ENCODE assay signal across 14 cellular contexts in the genomic region with DNA sequence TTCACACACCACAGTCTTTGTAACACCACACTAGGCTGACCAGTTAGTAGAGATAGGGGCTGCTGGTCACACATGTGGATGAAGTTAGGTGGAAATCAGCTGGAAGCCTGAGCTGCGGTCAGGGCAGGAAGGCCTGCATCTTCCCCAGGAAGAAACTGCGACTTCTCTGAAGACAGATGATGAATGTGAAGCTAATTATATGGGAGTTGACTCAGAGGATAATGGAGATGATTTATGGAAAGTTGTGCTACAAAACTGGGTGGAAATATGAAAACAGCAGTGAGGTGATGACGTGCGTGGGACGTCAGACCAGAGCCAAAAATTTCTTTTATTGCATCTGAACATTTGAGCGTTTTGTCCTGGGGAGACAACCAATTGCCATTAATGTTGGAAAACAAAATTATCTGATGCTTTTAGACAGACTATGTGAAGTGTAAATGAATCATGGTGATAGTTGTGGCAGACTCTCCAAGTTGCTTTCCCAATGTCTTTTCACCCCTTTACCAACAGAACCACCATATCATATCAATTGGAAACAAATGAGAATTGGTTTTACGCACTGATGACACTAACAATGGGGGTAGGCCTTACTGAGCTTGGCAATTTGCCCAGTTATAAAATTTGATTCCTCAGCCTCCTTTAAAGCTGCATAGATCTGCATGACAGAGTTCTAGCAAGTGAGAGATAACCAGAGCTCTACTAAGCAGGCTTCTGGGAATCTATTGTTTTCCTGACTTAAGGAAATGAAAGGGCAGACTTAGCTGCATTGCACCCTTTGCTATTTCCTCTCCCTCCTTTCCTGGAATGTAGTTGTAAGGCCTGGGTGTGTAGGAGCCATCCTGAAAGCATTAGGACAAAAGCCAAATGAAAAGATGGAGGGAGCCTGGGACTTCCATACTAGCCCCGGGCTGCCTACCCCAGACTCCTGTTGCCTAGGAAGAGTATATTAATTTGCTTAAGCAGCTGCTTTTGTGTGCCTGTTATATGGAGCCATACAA.
DNase-seq lines count a peak whose midpoint lies in the region; ATAC-seq, FAIRE-seq and TF ChIP-seq lines count a peak whose summit lies in the region.
"Had no signal": no experiment of that assay in that cellular context is flagged by ENCODE, and none has a peak within 500 bp of the region (broad histone marks: within the 10 kb centered on the region; RNA-seq: fewer than 3 reads in every experiment).

No MANE protein-coding gene starts in this region.

- H3K36me3 ChIP-seq in HepG2 (replicated peaks in 1 of 2; ENCODE audit: control insufficient read depth in 1 of 2, insufficient read depth in 2 of 2, low read length in 2 of 2) (no peaks in the 10 kb centered on the region), colonic mucosa (no peaks in the 10 kb centered on the region)
- H3K36me3 ChIP-seq: Peyer's patch, thyroid gland had no signal

- no peaks in the 10 kb centered on the region for H4K20me1 ChIP-seq in HepG2 (ENCODE audit: insufficient read depth, low read length)

- intact Hi-C loops in HepG2 (cut with micrococcal nuclease; ENCODE audit: unreplicated experiment), result no loop called here
- intact Hi-C loops in colonic mucosa (cut with DNase I), result no loop called here

- H3K27me3 ChIP-seq in HepG2 (ENCODE audit: control insufficient read depth in 1 of 2, insufficient read depth in 2 of 2, low read length in 2 of 2), result no peaks in the 10 kb centered on the region
- no peaks in the 10 kb centered on the region for H3K27me3 ChIP-seq in colonic mucosa
- H3K27me3 ChIP-seq: thyroid gland had no signal

- no peak overlapping the region for H3K4me2 ChIP-seq in HepG2 (ENCODE audit: low read depth, low read length)

- H2AFZ ChIP-seq in HepG2 (ENCODE audit: low read length), result no peak overlapping the region

- no peak overlapping the region for H3K27ac ChIP-seq in HepG2 (ENCODE audit: extremely low read length, insufficient read depth, low read length)
- H3K27ac ChIP-seq in colonic mucosa, result no peak overlapping the region
- H3K27ac ChIP-seq: Peyer's patch, thyroid gland had no signal

- BruUV-seq in HepG2 (replicated peaks; lab: Mats Ljungman, UMichigan), result no TSS peak

- H3K4me3 ChIP-seq in astrocyte of the spinal cord (ENCODE audit: low read depth, low read length) (no peak overlapping the region), HepG2 (replicated peaks in 1 of 3; ENCODE audit: insufficient read depth in 1 of 3, low read depth in 2 of 3, low read length in 3 of 3) (no peak overlapping the region), colonic mucosa (no peak overlapping the region)
- H3K4me3 ChIP-seq: Peyer's patch, thyroid gland had no signal

- WGBS in HepG2 (ENCODE audit: low lambda C conversion rate), result 10% methylated on average over 8 of the region's 8 CpGs

- H3K79me2 ChIP-seq in HepG2 (ENCODE audit: insufficient read depth, low read length), result no peaks in the 10 kb centered on the region

- in situ Hi-C loops in astrocyte of the spinal cord (cut with HindIII; ENCODE audit: low sequenced_read_pairs) (no loop called here), HepG2 (cut with HindIII; ENCODE audit: extremely low pct_ligation_motif_present, low pct_unique_long_range_greater_than_20kb) (no loop called here)

- POLR2A ChIA-PET in HepG2 (lab: Yijun Ruan, JAX), result no interaction called here

- no peak for ATAC-seq in HepG2
- ATAC-seq: activated T-cell treated with anti-CD3 and anti-CD28 coated beads, Interleukin-2, amount 50 U/mL, for 4 hours had no signal

- no peak for TF ChIP-seq RAD21 in HepG2 (CRISPR knock-in tag; IDR thresholded peaks at IDR 0.05)

- peak; percentile 9 for DNase-seq in A172 (ENCODE audit: low spot score)
- DNase-seq in GM04504 (ENCODE audit: low read depth), result peak; percentile 28
- DNase-seq in astrocyte of the spinal cord (ENCODE audit: low read depth, low spot score), result peak; percentile 22
- no peak for DNase-seq in HepG2 (ENCODE audit: low spot score)
- no peak for DNase-seq in GM19240 (ENCODE audit: insufficient read length, low spot score)
- DNase-seq in colonic mucosa, result no peak
- DNase-seq in NCI-H510A (lab: John Stamatoyannopoulos, UW), result no peak
- DNase-seq in C1 segment of cervical spinal cord (lab: John Stamatoyannopoulos, UW), result no peak
- DNase-seq: activated CD4-positive, alpha-beta T cell treated with anti-CD3 and anti-CD28 coated beads, Interleukin-2, amount 10 ng/mL, durations not matched to agents 24 days and 14 days; activated T-cell treated with anti-CD3 and anti-CD28 coated beads, Interleukin-2, amount 50 U/mL, for 4 hours; amniotic stem cell; NCI-H2081 treated with DMSO at 0.1 percent for 48 hours; Peyer's patch; thyroid gland had no signal

- CTCF ChIA-PET in HepG2 (lab: Yijun Ruan, JAX; ENCODE audit: low intra/inter-chr PET ratio, low total read pairs), result no interaction called here

- H3K4me1 ChIP-seq in HepG2 (ENCODE audit: insufficient read depth, low read length) (no peaks in the 10 kb centered on the region), colonic mucosa (no peaks in the 10 kb centered on the region)
- H3K4me1 ChIP-seq: Peyer's patch, thyroid gland had no signal

- no peak for FAIRE-seq in HepG2 (lab: Jason Lieb, UNC)

- no peak for TF ChIP-seq CTCF in astrocyte of the spinal cord (IDR thresholded peaks at IDR 0.05; ENCODE audit: low read depth, low read length)
- TF ChIP-seq CTCF in HepG2 (CRISPR knock-in tag; IDR thresholded peaks at IDR 0.05), result no peak
- no peak for TF ChIP-seq CTCF in colonic mucosa (IDR thresholded peaks at IDR 0.05)

- TF ChIP-seq POLR2A in HepG2 (IDR thresholded peaks at IDR 0.05; ENCODE audit: insufficient read depth in 1 of 2, low read depth in 2 of 2, low read length in 2 of 2), result no peak

- H3K9ac ChIP-seq in HepG2 (ENCODE audit: insufficient read depth, low read depth, low read length) (no peak overlapping the region), colonic mucosa (ENCODE audit: low read depth in 2 of 2, low read length in 2 of 2) (no peak overlapping the region)

- no peak for TF ChIP-seq EP300 in HepG2 (IDR thresholded peaks at IDR 0.05; ENCODE audit: low read depth in 2 of 2, low read length in 2 of 2)
- TF ChIP-seq EP300 in HepG2 (CRISPR knock-in tag; IDR thresholded peaks at IDR 0.05; ENCODE audit: borderline replicate concordance), result no peak

- H3K9me3 ChIP-seq in HepG2 (ENCODE audit: low read length), result no peaks in the 10 kb centered on the region
- no peaks in the 10 kb centered on the region for H3K9me3 ChIP-seq in colonic mucosa
- H3K9me3 ChIP-seq: Peyer's patch, thyroid gland had no signal

TF ChIP-seq in HepG2, 621 proteins besides CTCF, POLR2A, EP300 and RAD21:
- TF ChIP-seq BATF2 (CRISPR knock-in tag; IDR thresholded peaks at IDR 0.05) (no peak), CREB1 (IDR thresholded peaks at IDR 0.05) (peak; percentile 59; the same call in 1 of the 2 replicates), CREB1 (CRISPR knock-in tag; IDR thresholded peaks at IDR 0.05) (no peak)

Comparison
In these comparisons a context has a peak if more than half of its experiments do, and no peak if none do; other contexts are left out.
1. DNase-seq: peak in A172 (single experiment), GM04504 (single experiment) and astrocyte of the spinal cord (single experiment); none in HepG2 (single experiment), GM19240 (single experiment), colonic mucosa (single experiment), NCI-H510A (single experiment) and C1 segment of cervical spinal cord (0 of 14).